26 cellular contexts compared by ENCODE assay signal in the genomic region with DNA sequence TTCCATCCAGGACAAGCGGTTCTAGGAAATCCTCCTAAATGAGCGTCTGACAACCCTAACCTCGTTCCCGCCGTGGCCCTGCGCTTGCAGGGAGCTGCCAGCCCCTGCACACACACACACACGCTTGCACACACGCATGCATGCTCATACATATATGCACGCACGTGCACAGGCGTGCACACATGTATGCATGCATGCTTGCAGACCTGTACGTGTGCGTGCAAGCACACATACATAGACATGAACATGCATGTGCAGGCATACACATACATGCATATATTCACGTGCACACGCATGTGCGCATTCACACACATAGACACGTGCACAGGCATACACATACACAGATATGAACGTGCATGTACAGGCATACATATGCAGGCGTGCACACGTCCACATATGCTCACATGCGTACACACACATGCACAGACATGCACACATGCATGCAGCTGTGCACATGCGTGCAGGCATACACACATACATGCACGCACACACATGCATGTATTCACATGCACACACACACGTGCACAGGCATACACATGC. TPM values are rescaled to one million over a fixed set of nuclear protein-coding genes. Genes with fewer than 3 reads are reported as not detected.
DNase-seq lines count a peak whose midpoint lies in the region; ATAC-seq, FAIRE-seq and TF ChIP-seq lines count a peak whose summit lies in the region.
"Had no signal": no experiment of that assay in that cellular context is flagged by ENCODE, and none has a peak within 500 bp of the region (broad histone marks: within the 10 kb centered on the region; RNA-seq: fewer than 3 reads in every experiment).

No MANE protein-coding gene starts in this region.

- H3K36me3 ChIP-seq in astrocyte (ENCODE audit: insufficient read depth, low read length) (peaks cover 9% of the 10 kb centered on the region), iPS-15b (ENCODE audit: control insufficient read depth, insufficient read depth, low read length) (no peaks in the 10 kb centered on the region), trophoblast cell (ENCODE audit: control insufficient read depth in 1 of 2, insufficient read depth in 2 of 2, low read length in 2 of 2) (no peaks in the 10 kb centered on the region)

- peak overlapping the region; percentile 4 for H3K23ac ChIP-seq in trophoblast cell (ENCODE audit: low read length)

- H3K4me1 Mint-ChIP-seq in HFFc6 (ENCODE audit: low read depth): peaks cover 16% of the 10 kb centered on the region
- H3K4me1 Mint-ChIP-seq in astrocyte (ENCODE audit: low read depth, unreplicated experiment): peaks cover 10% of the 10 kb centered on the region

- H3K9ac ChIP-seq in astrocyte (ENCODE audit: low read length) (no peak overlapping the region), iPS-15b (ENCODE audit: low read depth, low read length) (no peak overlapping the region), trophoblast cell (ENCODE audit: low read length) (peak overlapping the region; percentile 46)

- H3K79me2 ChIP-seq in astrocyte (ENCODE audit: insufficient read depth, low read length): peaks cover 43% of the 10 kb centered on the region
- H3K79me2 ChIP-seq in trophoblast cell (ENCODE audit: control insufficient read depth, insufficient read depth, low read length, poor library complexity): no peaks in the 10 kb centered on the region

- TF ChIP-seq CTCF in HFFc6 (IDR thresholded peaks at IDR 0.05) (no peak), astrocyte (IDR thresholded peaks at IDR 0.05; ENCODE audit: insufficient read depth, low read depth, low read length) (no peak)

- no peak overlapping the region for H2BK120ac ChIP-seq in trophoblast cell (ENCODE audit: insufficient read depth, low read length, poor library complexity)

- no peaks in the 10 kb centered on the region for H3K9me3 ChIP-seq in astrocyte (ENCODE audit: insufficient read depth, low read depth, low read length)
- no peaks in the 10 kb centered on the region for H3K9me3 ChIP-seq in iPS-15b (ENCODE audit: control insufficient read depth, insufficient read depth, low read length)
- peaks cover 5% of the 10 kb centered on the region for H3K9me3 ChIP-seq in trophoblast cell (ENCODE audit: insufficient read depth, low read depth, low read length)
- H3K9me3 ChIP-seq: heart right ventricle, upper lobe of left lung had no signal

- H3K4me3 ChIP-seq in astrocyte (ENCODE audit: insufficient read depth, low read depth, low read length): no peak overlapping the region
- peak overlapping the region; percentile 45 for H3K4me3 ChIP-seq in iPS-15b (ENCODE audit: low read depth, low read length)
- peak overlapping the region; percentile 16 for H3K4me3 ChIP-seq in trophoblast cell (ENCODE audit: low read depth, low read length)
- H3K4me3 ChIP-seq: upper lobe of left lung had no signal

- H2AK5ac ChIP-seq in trophoblast cell (ENCODE audit: low read length): no peak overlapping the region

- H3K27ac ChIP-seq in astrocyte (ENCODE audit: low read depth, low read length) (no peak overlapping the region), trophoblast cell (ENCODE audit: low read depth, low read length) (no peak overlapping the region)

- FAIRE-seq in astrocyte (lab: Jason Lieb, UNC): peak; percentile 50
- FAIRE-seq: H54, islet of Langerhans had no signal

- H4K91ac ChIP-seq in trophoblast cell (ENCODE audit: low read depth, low read length): no peak overlapping the region

- peaks cover 14% of the 10 kb centered on the region; the same call in 1 of the 2 replicates for H3K36me3 Mint-ChIP-seq in HFFc6 (ENCODE audit: low read depth)
- peaks cover 7% of the 10 kb centered on the region for H3K36me3 Mint-ChIP-seq in astrocyte (ENCODE audit: low read depth, unreplicated experiment)
- H3K36me3 Mint-ChIP-seq: activated naive CD4-positive, alpha-beta T cell treated with anti-CD3 and anti-CD28 coated beads, Interleukin-2, amount 50 U/mL, for 72 hours; naive thymus-derived CD4-positive, alpha-beta T cell had no signal

- no peak overlapping the region for H2BK12ac ChIP-seq in trophoblast cell (ENCODE audit: low read length)

- H4K12ac ChIP-seq in trophoblast cell (ENCODE audit: low read depth, low read length): no peak overlapping the region

- H3K27ac Mint-ChIP-seq in HFFc6 (peak overlapping the region; percentile 81; the same call in 1 of the 2 replicates), astrocyte (ENCODE audit: unreplicated experiment) (no peak overlapping the region)
- H3K27ac Mint-ChIP-seq: activated CD4-positive, alpha-beta T cell treated with anti-CD3 and anti-CD28 coated beads for 36 hours; activated naive CD4-positive, alpha-beta T cell treated with anti-CD3 and anti-CD28 coated beads, Interleukin-2, amount 50 U/mL, for 72 hours; activated T-helper 1 cell treated with anti-CD3 and anti-CD28 coated beads, Interleukin-12 subunit alpha, Interleukin-12 subunit beta, Interleukin-2, Interleukin-4 antibody, amounts not matched to agents 30 ng/mL and 10 ng/mL and 1 ng/mL, durations not matched to agents 14 hours and 24 hours and 36 hours had no signal

- no peak overlapping the region for H3K18ac ChIP-seq in trophoblast cell (ENCODE audit: low read length)

- H3K79me1 ChIP-seq in trophoblast cell (ENCODE audit: low read length): no peaks in the 10 kb centered on the region

- H3K14ac ChIP-seq in trophoblast cell (ENCODE audit: low read length): no peak overlapping the region

- WGBS in trophoblast cell (ENCODE audit: extremely low coverage, insufficient coverage, insufficient read length): no CpG with 5 or more reads among the region's 24 CpGs

- no peak overlapping the region for H4K8ac ChIP-seq in trophoblast cell (ENCODE audit: low read depth, low read length)

- ATAC-seq in HG02973 (IDR thresholded peaks at IDR 0.05; ENCODE audit: unreplicated experiment): no peak
- ATAC-seq: activated CD4-positive, alpha-beta T cell treated with anti-CD3 and anti-CD28 coated beads for 36 hours; activated naive CD4-positive, alpha-beta T cell treated with anti-CD3 and anti-CD28 coated beads, Interleukin-2, amount 50 U/mL, for 72 hours; effector memory CD8-positive, alpha-beta T cell; naive thymus-derived CD4-positive, alpha-beta T cell; stimulated activated naive CD8-positive, alpha-beta T cell treated with anti-CD3 and anti-CD28 coated beads, Interleukin-15, amount 100 ng/mL, for 72 hours had no signal

- no peak overlapping the region for H2AFZ ChIP-seq in astrocyte (ENCODE audit: low read depth, low read length)
- no peak overlapping the region for H2AFZ ChIP-seq in trophoblast cell (ENCODE audit: insufficient read depth, low read length, poor library complexity)

- H3K27me3 ChIP-seq in astrocyte (ENCODE audit: insufficient read depth, low read length): no peaks in the 10 kb centered on the region
- no peaks in the 10 kb centered on the region for H3K27me3 ChIP-seq in iPS-15b (ENCODE audit: control insufficient read depth, insufficient read depth, low read length)
- H3K27me3 ChIP-seq in trophoblast cell (ENCODE audit: insufficient read depth, low read length): no peaks in the 10 kb centered on the region
- H3K27me3 ChIP-seq: heart right ventricle, upper lobe of left lung had no signal

- peaks cover 41% of the 10 kb centered on the region for H4K20me1 ChIP-seq in astrocyte (ENCODE audit: insufficient read depth, low read length)

- DNase-seq in HFFc6 (no peak), astrocyte (ENCODE audit: low read depth) (no peak), trophoblast cell (no peak), A172 (ENCODE audit: low spot score) (no peak), DMS114 treated with DMSO at 0.1 percent for 48 hours (lab: John Stamatoyannopoulos, UW; ENCODE audit: unreplicated experiment) (no peak), KG1 (lab: John Stamatoyannopoulos, UW) (no peak)
- DNase-seq: activated CD4-positive, alpha-beta T cell treated with anti-CD3 and anti-CD28 coated beads for 36 hours; effector memory CD8-positive, alpha-beta T cell; mammary epithelial cell; naive thymus-derived CD4-positive, alpha-beta T cell; NCI-H2107; NCI-H510A treated with DMSO at 0.1 percent for 48 hours; stimulated activated CD4-positive, alpha-beta T cell treated with anti-CD3 and anti-CD28 coated beads, Interleukin-4, amount 100 ng/mL, for 1 hour; stimulated activated naive CD8-positive, alpha-beta T cell treated with anti-CD3 and anti-CD28 coated beads, Interleukin-15, amount 100 ng/mL, for 72 hours; SW 1271 had no signal

- H2BK5ac ChIP-seq in trophoblast cell (ENCODE audit: low read depth, low read length, poor library complexity): no peak overlapping the region

- H3K27me3 Mint-ChIP-seq in HFFc6 (ENCODE audit: insufficient read depth): peaks cover 7% of the 10 kb centered on the region
- no peaks in the 10 kb centered on the region for H3K27me3 Mint-ChIP-seq in astrocyte (ENCODE audit: low read depth, unreplicated experiment)
- H3K27me3 Mint-ChIP-seq: activated CD4-positive, alpha-beta T cell treated with anti-CD3 and anti-CD28 coated beads for 36 hours; effector memory CD8-positive, alpha-beta T cell; naive thymus-derived CD4-positive, alpha-beta T cell; stimulated activated naive CD8-positive, alpha-beta T cell treated with anti-CD3 and anti-CD28 coated beads, Interleukin-15, amount 100 ng/mL, for 72 hours had no signal

- H3K4me1 ChIP-seq in astrocyte (ENCODE audit: insufficient read depth, low read length) (peaks cover 10% of the 10 kb centered on the region), iPS-15b (ENCODE audit: control insufficient read depth, insufficient read depth, low read length) (peaks cover 4% of the 10 kb centered on the region), trophoblast cell (ENCODE audit: control insufficient read depth in 1 of 2, insufficient read depth in 2 of 2, low read length in 2 of 2) (no peaks in the 10 kb centered on the region)

- H3K9me3 Mint-ChIP-seq in HFFc6 (no peaks in the 10 kb centered on the region), astrocyte (ENCODE audit: unreplicated experiment) (no peaks in the 10 kb centered on the region)
- H3K9me3 Mint-ChIP-seq: activated naive CD4-positive, alpha-beta T cell treated with anti-CD3 and anti-CD28 coated beads, Interleukin-2, amount 50 U/mL, for 72 hours; activated T-helper 1 cell treated with anti-CD3 and anti-CD28 coated beads, Interleukin-12 subunit alpha, Interleukin-12 subunit beta, Interleukin-2, Interleukin-4 antibody, amounts not matched to agents 30 ng/mL and 10 ng/mL and 1 ng/mL, durations not matched to agents 14 hours and 24 hours and 36 hours; effector memory CD8-positive, alpha-beta T cell; naive thymus-derived CD4-positive, alpha-beta T cell; stimulated activated naive CD8-positive, alpha-beta T cell treated with anti-CD3 and anti-CD28 coated beads, Interleukin-15, amount 100 ng/mL, for 72 hours had no signal

- peak overlapping the region; percentile 58 for H3K4me2 ChIP-seq in astrocyte (ENCODE audit: low read length)
- no peak overlapping the region for H3K4me2 ChIP-seq in trophoblast cell (ENCODE audit: low read length)

- no peak overlapping the region for H3K4ac ChIP-seq in trophoblast cell (ENCODE audit: low read depth, low read length)

- H3K4me3 Mint-ChIP-seq in HFFc6 (no peak overlapping the region; the same call in 1 of the 2 replicates), astrocyte (ENCODE audit: unreplicated experiment) (no peak overlapping the region)
- H3K4me3 Mint-ChIP-seq: activated CD4-positive, alpha-beta T cell treated with anti-CD3 and anti-CD28 coated beads for 36 hours; activated T-helper 1 cell treated with anti-CD3 and anti-CD28 coated beads, Interleukin-12 subunit alpha, Interleukin-12 subunit beta, Interleukin-2, Interleukin-4 antibody, amounts not matched to agents 30 ng/mL and 10 ng/mL and 1 ng/mL, durations not matched to agents 14 hours and 24 hours and 36 hours; effector memory CD8-positive, alpha-beta T cell; stimulated activated naive CD8-positive, alpha-beta T cell treated with anti-CD3 and anti-CD28 coated beads, Interleukin-15, amount 100 ng/mL, for 72 hours had no signal

RNA-seq across cellular contexts. Expression of a gene that starts 35.6 kb away (rescaled TPM):
- not detected for total RNA-seq in HFFc6 (2021; fragmentation: NEBNext Ultra II Directional; extraction: Animal tissue kit (Norgen Biotek cat#: 25700))
- total RNA-seq in astrocyte: not detected in 2 replicates
- polyA plus RNA-seq in trophoblast cell (2013): 0.39 and 0.47 TPM in 2 replicates
- not detected in 2 replicates for total RNA-seq in A172 (2014; rRNA removed; shearing (Covaris generic))
- total RNA-seq: activated T-helper 1 cell treated with anti-CD3 and anti-CD28 coated beads, Interleukin-12 subunit alpha, Interleukin-12 subunit beta, Interleukin-2, Interleukin-4 antibody, amounts not matched to agents 30 ng/mL and 10 ng/mL and 1 ng/mL, durations not matched to agents 14 hours and 24 hours and 36 hours; chondrocyte; heart right ventricle; M059J; pulmonary artery endothelial cell had no signal
- polyA plus RNA-seq: heart right ventricle; naive thymus-derived CD4-positive, alpha-beta T cell had no signal

RNA-seq across cellular contexts. Expression of a gene that starts 38.5 kb away (rescaled TPM):
- total RNA-seq in HFFc6 (2021; fragmentation: NEBNext Ultra II Directional; extraction: Animal tissue kit (Norgen Biotek cat#: 25700)): not detected
- not detected in 2 replicates for total RNA-seq in astrocyte
- not detected in 2 replicates for polyA plus RNA-seq in trophoblast cell (2013)
- not detected in 2 replicates for total RNA-seq in A172 (2014; rRNA removed; shearing (Covaris generic))
- total RNA-seq: activated CD4-positive, alpha-beta T cell treated with anti-CD3 and anti-CD28 coated beads for 36 hours; activated naive CD4-positive, alpha-beta T cell treated with anti-CD3 and anti-CD28 coated beads, Interleukin-2, amount 50 U/mL, for 72 hours; activated T-helper 1 cell treated with anti-CD3 and anti-CD28 coated beads, Interleukin-12 subunit alpha, Interleukin-12 subunit beta, Interleukin-2, Interleukin-4 antibody, amounts not matched to agents 30 ng/mL and 10 ng/mL and 1 ng/mL, durations not matched to agents 14 hours and 24 hours and 36 hours; chondrocyte; heart right ventricle; M059J; naive thymus-derived CD4-positive, alpha-beta T cell; pulmonary artery endothelial cell; upper lobe of left lung had no signal
- polyA plus RNA-seq: heart right ventricle; mammary epithelial cell; naive thymus-derived CD4-positive, alpha-beta T cell had no signal

RNA-seq across cellular contexts. Expression of a gene that starts 55.7 kb away (rescaled TPM):
- total RNA-seq in HFFc6 (2021; fragmentation: NEBNext Ultra II Directional; extraction: Animal tissue kit (Norgen Biotek cat#: 25700)): 10 to 100 TPM; 14.3 to 20.4 (median 17.0) TPM
- 14.5 and 16.2 TPM in 2 replicates for total RNA-seq in astrocyte
- polyA plus RNA-seq in trophoblast cell (2013): 5.3 and 5.8 TPM in 2 replicates
- total RNA-seq in A172 (2014; rRNA removed; shearing (Covaris generic)): 18.0 and 27.3 TPM in 2 replicates
